In genomic region chr6:149135809-149136208, GRCh38 we compare ENCODE assay signal across 27 cellular contexts.
"Had no signal": no experiment of that assay in that cellular context is flagged by ENCODE, and none has a peak within 500 bp of the region (broad histone marks: within the 10 kb centered on the region; RNA-seq: fewer than 3 reads in every experiment).

No MANE protein-coding gene starts in this region.

- DNase-seq: naive thymus-derived CD4-positive, alpha-beta T cell; natural killer cell; nucleus accumbens; pancreas; psoas muscle; right cardiac atrium; right lobe of liver; sigmoid colon; small intestine; stimulated activated CD4-positive, alpha-beta T cell treated with anti-CD3 and anti-CD28 coated beads, Interleukin-15, amount 100 ng/mL, for 24 hours; stimulated activated CD4-positive, alpha-beta T cell treated with anti-CD3 and anti-CD28 coated beads, Interleukin-2, amount 100 ng/mL, for 24 hours; stimulated activated CD4-positive, alpha-beta T cell treated with anti-CD3 and anti-CD28 coated beads, Interleukin-2, amount 100 ng/mL, for 48 hours; stimulated activated CD4-positive, alpha-beta T cell treated with anti-CD3 and anti-CD28 coated beads, Interleukin-4, amount 100 ng/mL, for 24 hours; stimulated activated naive CD4-positive, alpha-beta T cell; stimulated activated naive CD8-positive, alpha-beta T cell treated with anti-CD3 and anti-CD28 coated beads, Interleukin-15, amount 100 ng/mL, for 72 hours; stimulated activated naive CD8-positive, alpha-beta T cell treated with anti-CD3 and anti-CD28 coated beads, Interleukin-15, Interleukin-2, amounts not matched to agents 100 U/mL and 50 U/mL, for 24 hours; substantia nigra; testis; tibial artery; transverse colon; upper lobe of right lung; uterus had no signal

- H3K4me3 Mint-ChIP-seq: naive thymus-derived CD4-positive, alpha-beta T cell; natural killer cell; nephron; stimulated activated effector memory CD8-positive, alpha-beta T cell treated with anti-CD3 and anti-CD28 coated beads, Interleukin-12 subunit alpha, Interleukin-12 subunit beta, amount 100 ng/mL, for 72 hours; stimulated activated naive CD8-positive, alpha-beta T cell treated with anti-CD3 and anti-CD28 coated beads, Interleukin-15, amount 100 ng/mL, for 72 hours; type B pancreatic cell had no signal

- H3K27ac Mint-ChIP-seq: naive thymus-derived CD4-positive, alpha-beta T cell; natural killer cell; nephron; stimulated activated effector memory CD8-positive, alpha-beta T cell treated with anti-CD3 and anti-CD28 coated beads, Interleukin-12 subunit alpha, Interleukin-12 subunit beta, amount 100 ng/mL, for 72 hours; stimulated activated naive CD8-positive, alpha-beta T cell treated with anti-CD3 and anti-CD28 coated beads, Interleukin-15, amount 100 ng/mL, for 72 hours; type B pancreatic cell had no signal

- H3K4me1 ChIP-seq: psoas muscle, suprapubic skin, testis, tibial artery, uterus had no signal

- H3K9me3 Mint-ChIP-seq: natural killer cell, nephron had no signal

- H3K36me3 ChIP-seq: neutrophil, pancreas, right lobe of liver, sigmoid colon, suprapubic skin, tibial artery, transverse colon, upper lobe of right lung, uterus had no signal

- H3K4me3 ChIP-seq: pancreas, psoas muscle, right lobe of liver, sigmoid colon, suprapubic skin, testis, tibial artery, transverse colon, upper lobe of right lung, uterus had no signal

- H3K27me3 ChIP-seq: neutrophil, pancreas, right lobe of liver, sigmoid colon, suprapubic skin, testis, transverse colon, upper lobe of right lung, uterus had no signal

- H3K27me3 Mint-ChIP-seq: naive thymus-derived CD4-positive, alpha-beta T cell; stimulated activated naive CD8-positive, alpha-beta T cell treated with anti-CD3 and anti-CD28 coated beads, Interleukin-15, amount 100 ng/mL, for 72 hours; type B pancreatic cell had no signal

- H3K36me3 Mint-ChIP-seq: natural killer cell, type B pancreatic cell had no signal

- ATAC-seq: naive thymus-derived CD4-positive, alpha-beta T cell; pancreas; psoas muscle; right cardiac atrium; stimulated activated effector memory CD8-positive, alpha-beta T cell treated with anti-CD3 and anti-CD28 coated beads, Interleukin-12 subunit alpha, Interleukin-12 subunit beta, amount 100 ng/mL, for 72 hours; stimulated activated naive CD8-positive, alpha-beta T cell treated with anti-CD3 and anti-CD28 coated beads, Interleukin-15, amount 100 ng/mL, for 72 hours; stimulated activated naive CD8-positive, alpha-beta T cell treated with anti-CD3 and anti-CD28 coated beads, Interleukin-15, Interleukin-2, amounts not matched to agents 100 U/mL and 50 U/mL, for 24 hours; upper lobe of right lung had no signal

- H3K9me3 ChIP-seq: neutrophil, pancreas, psoas muscle, right lobe of liver, sigmoid colon, suprapubic skin, testis, tibial artery, transverse colon, upper lobe of right lung, uterus had no signal

- H3K27ac ChIP-seq: neutrophil, pancreas, psoas muscle, right lobe of liver, sigmoid colon, suprapubic skin, testis, tibial artery, transverse colon, upper lobe of right lung, uterus had no signal
